Comparison of ENCODE assay signal across 23 cellular contexts in the genomic region with DNA sequence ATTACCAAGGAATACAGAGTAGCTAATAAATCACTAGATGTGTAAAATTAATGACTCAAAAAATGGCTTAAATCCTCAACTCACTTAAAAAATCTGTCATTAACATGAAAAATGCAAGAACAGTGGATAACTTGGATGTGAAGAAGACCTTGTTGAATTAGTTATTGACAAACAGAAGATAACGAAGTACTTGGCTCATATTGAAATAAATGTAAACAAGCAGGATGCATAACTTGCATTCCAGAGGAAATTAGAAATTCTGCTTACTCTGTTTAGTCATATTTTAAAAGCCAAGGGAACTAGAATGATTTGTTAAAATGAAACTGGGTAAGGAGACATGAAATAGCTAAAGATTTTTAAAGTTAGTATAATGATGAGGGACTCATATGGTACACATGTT.
"Had no signal": no experiment of that assay in that cellular context is flagged by ENCODE, and none has a peak within 500 bp of the region (broad histone marks: within the 10 kb centered on the region; RNA-seq: fewer than 3 reads in every experiment).

No MANE protein-coding gene starts in this region.

- H3K27ac Mint-ChIP-seq: activated CD4-positive, alpha-beta T cell treated with anti-CD3 and anti-CD28 coated beads, Interleukin-2, amount 10 ng/mL, durations not matched to agents 24 days and 14 days; activated CD8-positive, alpha-beta T cell treated with anti-CD3 and anti-CD28 coated beads for 36 hours; activated naive CD4-positive, alpha-beta T cell treated with anti-CD3 and anti-CD28 coated beads, Interleukin-2, amount 50 U/mL, for 24 hours; nephron progenitor cell; stimulated activated memory B cell treated with anti-CD40 and anti-IgM and Interleukin-4, amounts not matched to agents 10 μg/mL and 1 μg/mL and 100 μg/mL, for 72 hours had no signal

- H3K4me1 Mint-ChIP-seq: activated CD4-positive, alpha-beta T cell treated with anti-CD3 and anti-CD28 coated beads, Interleukin-2, amount 10 ng/mL, durations not matched to agents 24 days and 14 days; activated naive CD4-positive, alpha-beta T cell treated with anti-CD3 and anti-CD28 coated beads, Interleukin-2, amount 50 U/mL, for 24 hours; stimulated activated memory B cell treated with anti-CD40 and anti-IgM and Interleukin-4, amounts not matched to agents 10 μg/mL and 1 μg/mL and 100 μg/mL, for 72 hours had no signal

- H3K4me3 Mint-ChIP-seq: activated CD4-positive, alpha-beta T cell treated with anti-CD3 and anti-CD28 coated beads, Interleukin-2, amount 10 ng/mL, durations not matched to agents 24 days and 14 days; activated CD8-positive, alpha-beta T cell treated with anti-CD3 and anti-CD28 coated beads for 36 hours; activated naive CD4-positive, alpha-beta T cell treated with anti-CD3 and anti-CD28 coated beads, Interleukin-2, amount 50 U/mL, for 24 hours; nephron progenitor cell; stimulated activated memory B cell treated with anti-CD40 and anti-IgM and Interleukin-4, amounts not matched to agents 10 μg/mL and 1 μg/mL and 100 μg/mL, for 72 hours had no signal

- H3K4me3 ChIP-seq: adrenal gland, lung, spleen, testis, upper lobe of left lung had no signal

- H3K9me3 Mint-ChIP-seq: activated CD4-positive, alpha-beta T cell treated with anti-CD3 and anti-CD28 coated beads, Interleukin-2, amount 10 ng/mL, durations not matched to agents 24 days and 14 days had no signal

- ATAC-seq: activated CD8-positive, alpha-beta T cell treated with anti-CD3 and anti-CD28 coated beads for 36 hours; foreskin keratinocyte; left lobe of liver; stimulated activated memory B cell treated with anti-CD40 and anti-IgM and Interleukin-4, amounts not matched to agents 10 μg/mL and 1 μg/mL and 100 μg/mL, for 72 hours had no signal

- H3K27me3 Mint-ChIP-seq: activated CD4-positive, alpha-beta T cell treated with anti-CD3 and anti-CD28 coated beads, Interleukin-2, amount 10 ng/mL, durations not matched to agents 24 days and 14 days; activated CD8-positive, alpha-beta T cell treated with anti-CD3 and anti-CD28 coated beads for 36 hours; activated naive CD4-positive, alpha-beta T cell treated with anti-CD3 and anti-CD28 coated beads, Interleukin-2, amount 50 U/mL, for 24 hours; stimulated activated memory B cell treated with anti-CD40 and anti-IgM and Interleukin-4, amounts not matched to agents 10 μg/mL and 1 μg/mL and 100 μg/mL, for 72 hours had no signal

- H3K36me3 Mint-ChIP-seq: activated naive CD4-positive, alpha-beta T cell treated with anti-CD3 and anti-CD28 coated beads, Interleukin-2, amount 50 U/mL, for 24 hours; stimulated activated memory B cell treated with anti-CD40 and anti-IgM and Interleukin-4, amounts not matched to agents 10 μg/mL and 1 μg/mL and 100 μg/mL, for 72 hours had no signal

- DNase-seq: activated CD4-positive, alpha-beta T cell treated with anti-CD3 and anti-CD28 coated beads, Interleukin-2, amount 10 ng/mL, durations not matched to agents 24 days and 14 days; activated CD8-positive, alpha-beta T cell treated with anti-CD3 and anti-CD28 coated beads for 36 hours; activated effector memory CD4-positive, alpha-beta T cell treated with anti-CD3 and anti-CD28 coated beads, Interleukin-2, amount 50 U/mL, for 16 hours; activated T-cell treated with anti-CD3 and anti-CD28 coated beads, Interleukin-2, amount 50 U/mL, for 1 hour; adrenal gland; dermis blood vessel endothelial cell; effector memory CD4-positive, alpha-beta T cell; foreskin keratinocyte; glutamatergic neuron; hippocampal formation; midbrain; nephron progenitor cell; nucleus accumbens; posterior cingulate gyrus; spleen; stimulated activated CD4-positive, alpha-beta T cell treated with anti-CD3 and anti-CD28 coated beads, Interleukin-4, amount 100 ng/mL, for 4 hours; T1000; testis; upper lobe of left lung had no signal
